Comparison of ENCODE assay signal across 12 cellular contexts in genomic region chrX:142089193-142089592, GRCh38.
DNase-seq lines count a peak whose midpoint lies in the region; ATAC-seq, FAIRE-seq and TF ChIP-seq lines count a peak whose summit lies in the region.
"Had no signal": no experiment of that assay in that cellular context is flagged by ENCODE, and none has a peak within 500 bp of the region (broad histone marks: within the 10 kb centered on the region; RNA-seq: fewer than 3 reads in every experiment).

No MANE protein-coding gene starts in this region.

- H3K4me3 ChIP-seq in fibroblast of the aortic adventitia (ENCODE audit: low read depth, low read length) (no peak overlapping the region), tibial artery (no peak overlapping the region)

- no peaks in the 10 kb centered on the region for H3K27me3 Mint-ChIP-seq in activated CD8-positive, alpha-beta T cell treated with anti-CD3 and anti-CD28 coated beads for 36 hours
- H3K27me3 Mint-ChIP-seq: CD4-positive, alpha-beta T cell; memory B cell had no signal

- H3K36me3 ChIP-seq in tibial artery: no peaks in the 10 kb centered on the region

- H3K4me1 Mint-ChIP-seq in activated CD8-positive, alpha-beta T cell treated with anti-CD3 and anti-CD28 coated beads for 36 hours (ENCODE audit: low read depth): no peaks in the 10 kb centered on the region
- H3K4me1 Mint-ChIP-seq: memory B cell had no signal

- no peak overlapping the region for H3K27ac Mint-ChIP-seq in activated CD8-positive, alpha-beta T cell treated with anti-CD3 and anti-CD28 coated beads for 36 hours
- H3K27ac Mint-ChIP-seq: CD4-positive, alpha-beta T cell; memory B cell had no signal

- H3K4me3 Mint-ChIP-seq in activated CD8-positive, alpha-beta T cell treated with anti-CD3 and anti-CD28 coated beads for 36 hours: no peak overlapping the region
- H3K4me3 Mint-ChIP-seq: CD4-positive, alpha-beta T cell; memory B cell had no signal

- TF ChIP-seq CTCF in fibroblast of the aortic adventitia (IDR thresholded peaks at IDR 0.05; ENCODE audit: insufficient read depth, low read length) (peak; percentile 20), tibial artery (IDR thresholded peaks at IDR 0.05) (peak; percentile 47 to 54), GM20000 (IDR thresholded peaks at IDR 0.05; ENCODE audit: extremely low read depth, missing control alignments) (no peak)
- TF ChIP-seq CTCF in activated CD8-positive, alpha-beta T cell treated with anti-CD3 and anti-CD28 coated beads for 36 hours (IDR thresholded peaks at IDR 0.05): no peak

- DNase-seq in SIG-M5 treated with dmso at 0.1 percent for 504 hours (lab: John Stamatoyannopoulos, UW; ENCODE audit: unreplicated experiment) (peak; percentile 39), SIG-M5 (lab: John Stamatoyannopoulos, UW) (no peak), RCC 7860 (ENCODE audit: low spot score) (no peak), fibroblast of the aortic adventitia (ENCODE audit: low read depth) (peak; percentile 4), tibial artery (no peak), GM20000 (ENCODE audit: low spot score) (no peak)
- DNase-seq in activated effector memory CD4-positive, alpha-beta T cell treated with anti-CD3 and anti-CD28 coated beads, Interleukin-2, amount 50 U/mL, for 16 hours: no peak
- no peak for DNase-seq in activated CD8-positive, alpha-beta T cell treated with anti-CD3 and anti-CD28 coated beads for 36 hours
- DNase-seq: activated CD4-positive, alpha-beta T cell treated with anti-CD3 and anti-CD28 coated beads, Interleukin-2, amount 50 U/mL, for 4 hours; CD4-positive, alpha-beta T cell; stimulated activated CD4-positive, alpha-beta T cell treated with anti-CD3 and anti-CD28 coated beads, Interleukin-4, amount 100 ng/mL, for 1 hour had no signal

- H3K9me3 Mint-ChIP-seq in activated CD8-positive, alpha-beta T cell treated with anti-CD3 and anti-CD28 coated beads for 36 hours: no peaks in the 10 kb centered on the region
- H3K9me3 Mint-ChIP-seq: CD4-positive, alpha-beta T cell; memory B cell had no signal

- POLR2A ChIA-PET in activated CD8-positive, alpha-beta T cell treated with anti-CD3 and anti-CD28 coated beads for 36 hours (lab: Charles Lee): no interaction called here

- no peak overlapping the region for H3K27ac ChIP-seq in tibial artery

- no peak for ATAC-seq in activated CD8-positive, alpha-beta T cell treated with anti-CD3 and anti-CD28 coated beads for 36 hours

- no peaks in the 10 kb centered on the region for H3K36me3 Mint-ChIP-seq in activated CD8-positive, alpha-beta T cell treated with anti-CD3 and anti-CD28 coated beads for 36 hours (ENCODE audit: low read depth)
- H3K36me3 Mint-ChIP-seq: memory B cell had no signal

- H3K27me3 ChIP-seq in tibial artery: no peaks in the 10 kb centered on the region

- intact Hi-C loops in tibial artery (cut with DNase I; ENCODE audit: low total_unique reads): no loop called here
- intact Hi-C loops in activated CD8-positive, alpha-beta T cell treated with anti-CD3 and anti-CD28 coated beads for 36 hours (cut with micrococcal nuclease): no loop called here

- CTCF ChIA-PET in activated CD8-positive, alpha-beta T cell treated with anti-CD3 and anti-CD28 coated beads for 36 hours (lab: Charles Lee): no interaction called here

- no peaks in the 10 kb centered on the region for H3K9me3 ChIP-seq in tibial artery

- peaks cover 0 to 6% (median 0%) of the 10 kb centered on the region in 4 donors for H3K4me1 ChIP-seq in tibial artery

- FAIRE-seq in RCC 7860 (lab: Jason Lieb, UNC): peak; percentile 15

Comparison
In these comparisons a context has a peak if more than half of its experiments do, and no peak if none do; other contexts are left out.
1. DNase-seq: peak in SIG-M5 treated with dmso at 0.1 percent for 504 hours (single experiment) and fibroblast of the aortic adventitia (single experiment); none in SIG-M5 (single experiment), RCC 7860 (single experiment), tibial artery (0 of 2), activated effector memory CD4-positive, alpha-beta T cell treated with anti-CD3 and anti-CD28 coated beads, Interleukin-2, amount 50 U/mL, for 16 hours (single experiment), activated CD8-positive, alpha-beta T cell treated with anti-CD3 and anti-CD28 coated beads for 36 hours (single experiment) and GM20000 (single experiment).
2. CTCF ChIP-seq: peak in fibroblast of the aortic adventitia (single experiment) and tibial artery (2 of 2); none in activated CD8-positive, alpha-beta T cell treated with anti-CD3 and anti-CD28 coated beads for 36 hours (single experiment) and GM20000 (single experiment).